In the genomic region with DNA sequence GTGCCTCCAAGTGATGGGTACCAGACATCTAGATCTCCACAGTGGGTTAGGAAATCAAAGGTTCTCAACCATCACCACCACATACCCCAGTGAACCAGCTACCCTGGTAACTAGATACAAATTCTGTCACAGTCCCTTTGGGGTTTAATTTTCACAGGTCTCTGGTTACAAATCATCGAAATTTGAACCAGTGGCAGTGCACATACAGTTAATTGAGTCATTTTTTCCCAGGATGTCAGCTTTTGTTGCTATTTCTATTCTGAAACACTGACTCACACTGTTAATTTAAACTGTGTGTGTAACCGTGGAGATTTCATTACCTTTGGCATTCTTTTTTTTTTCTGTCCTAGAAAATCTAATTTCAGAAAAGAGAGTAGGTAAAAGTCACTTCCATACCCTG, we compare ENCODE assay signal across 25 cellular contexts.
"Had no signal": no experiment of that assay in that cellular context is flagged by ENCODE, and none has a peak within 500 bp of the region (broad histone marks: within the 10 kb centered on the region; RNA-seq: fewer than 3 reads in every experiment).

No MANE protein-coding gene starts in this region.

- H3K27ac Mint-ChIP-seq: activated CD4-positive, alpha-beta T cell treated with anti-CD3 and anti-CD28 coated beads, Interleukin-2, amount 10 ng/mL, durations not matched to agents 24 days and 14 days; activated naive CD8-positive, alpha-beta T cell treated with anti-CD3 and anti-CD28 coated beads, Interleukin-2, amount 10 ng/mL, durations not matched to agents 7 days and 5 days; activated T-cell treated with anti-CD3 and anti-CD28 coated beads, Interleukin-2, amount 50 U/mL, for 72 hours; T-helper 17 cell; WTC11 had no signal

- H3K27me3 Mint-ChIP-seq: activated CD4-positive, alpha-beta T cell treated with anti-CD3 and anti-CD28 coated beads, Interleukin-2, amount 10 ng/mL, durations not matched to agents 24 days and 14 days; activated naive CD8-positive, alpha-beta T cell treated with anti-CD3 and anti-CD28 coated beads, Interleukin-2, amount 10 ng/mL, durations not matched to agents 7 days and 5 days; T-helper 17 cell had no signal

- ATAC-seq: activated T-cell treated with anti-CD3 and anti-CD28 coated beads, Interleukin-2, amount 50 U/mL, for 72 hours; T-helper 17 cell; WTC11 had no signal

- H3K9me3 Mint-ChIP-seq: activated naive CD8-positive, alpha-beta T cell treated with anti-CD3 and anti-CD28 coated beads, Interleukin-2, amount 10 ng/mL, durations not matched to agents 7 days and 5 days had no signal

- DNase-seq: activated CD4-positive, alpha-beta T cell treated with anti-CD3 and anti-CD28 coated beads, Interleukin-2, amount 10 ng/mL, durations not matched to agents 24 days and 14 days; activated CD4-positive, alpha-beta T cell treated with anti-CD3 and anti-CD28 coated beads, Interleukin-2, amount 50 U/mL, for 48 hours; activated CD4-positive, CD25-positive, alpha-beta regulatory T cell treated with anti-CD3 and anti-CD28 coated beads, Interleukin-2, amount 50 U/mL, for 72 hours; activated CD8-positive, alpha-beta memory T cell treated with anti-CD3 and anti-CD28 coated beads for 24 hours; activated naive CD4-positive, alpha-beta T cell treated with anti-CD3 and anti-CD28 coated beads, Interleukin-2, amount 50 U/mL, for 16 hours; activated naive CD8-positive, alpha-beta T cell treated with anti-CD3 and anti-CD28 coated beads, Interleukin-2, amount 10 ng/mL, durations not matched to agents 7 days and 5 days; activated T-cell treated with anti-CD3 and anti-CD28 coated beads, Interleukin-2, amount 50 U/mL, for 72 hours; adrenal gland; anterior cingulate cortex; central memory CD4-positive, alpha-beta T cell; KBM-7; MG63; NCI-H1092 treated with DMSO at 0.1 percent for 48 hours; NCI-H1417 treated with DMSO at 0.1 percent for 48 hours; NCI-H1694; NCI-H2029; NCI-H226; NCI-H510A; NCI-H526 treated with DMSO at 0.1 percent for 48 hours; NCI-H82; SIG-M5; T-helper 17 cell; T-helper 9 cell had no signal

- H3K36me3 Mint-ChIP-seq: activated naive CD8-positive, alpha-beta T cell treated with anti-CD3 and anti-CD28 coated beads, Interleukin-2, amount 10 ng/mL, durations not matched to agents 7 days and 5 days; WTC11 had no signal

- H3K4me3 Mint-ChIP-seq: activated CD4-positive, alpha-beta T cell treated with anti-CD3 and anti-CD28 coated beads, Interleukin-2, amount 10 ng/mL, durations not matched to agents 24 days and 14 days; activated naive CD8-positive, alpha-beta T cell treated with anti-CD3 and anti-CD28 coated beads, Interleukin-2, amount 10 ng/mL, durations not matched to agents 7 days and 5 days; activated T-cell treated with anti-CD3 and anti-CD28 coated beads, Interleukin-2, amount 50 U/mL, for 72 hours; T-helper 17 cell; WTC11 had no signal

- H3K36me3 ChIP-seq: adrenal gland, breast epithelium, MG63 had no signal

- H3K4me1 Mint-ChIP-seq: activated CD4-positive, alpha-beta T cell treated with anti-CD3 and anti-CD28 coated beads, Interleukin-2, amount 10 ng/mL, durations not matched to agents 24 days and 14 days; activated naive CD8-positive, alpha-beta T cell treated with anti-CD3 and anti-CD28 coated beads, Interleukin-2, amount 10 ng/mL, durations not matched to agents 7 days and 5 days; T-helper 17 cell; WTC11 had no signal

- H3K27me3 ChIP-seq: adrenal gland, breast epithelium, MG63 had no signal

- H3K4me3 ChIP-seq: adrenal gland, breast epithelium, MG63 had no signal
